In the genomic region with DNA sequence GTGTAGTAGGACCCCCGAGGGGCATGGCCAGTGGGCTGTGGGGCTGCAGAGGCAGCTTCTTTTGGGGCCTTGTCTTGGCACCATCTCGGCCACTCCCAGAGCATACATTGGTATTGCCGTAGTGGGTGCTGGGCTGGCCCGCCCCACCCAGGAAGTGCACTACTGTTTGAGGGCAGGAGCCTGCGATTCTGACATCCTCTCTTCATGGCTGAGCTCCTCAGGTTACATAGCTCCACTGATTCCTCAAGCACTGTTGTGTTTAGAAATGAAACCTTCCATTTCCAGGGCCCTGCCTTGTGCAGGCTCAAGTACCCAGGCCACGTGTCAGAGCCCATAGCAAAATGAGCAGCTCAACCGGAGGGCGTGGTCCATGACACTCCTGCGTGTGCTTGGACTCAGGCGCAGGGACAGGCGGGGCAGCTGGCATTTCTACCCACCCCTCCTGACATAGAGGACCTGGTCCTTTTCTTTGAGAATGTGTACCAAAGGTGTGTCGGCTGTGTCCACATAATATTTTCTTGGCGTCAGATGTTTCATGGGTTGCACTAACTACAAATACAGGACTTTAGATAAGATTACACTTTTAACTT, we compare ENCODE assay signal across 9 cellular contexts.
DNase-seq lines count a peak whose midpoint lies in the region; ATAC-seq and TF ChIP-seq lines count a peak whose summit lies in the region.
"Had no signal": no experiment of that assay in that cellular context is flagged by ENCODE, and none has a peak within 500 bp of the region (broad histone marks: within the 10 kb centered on the region; RNA-seq: fewer than 3 reads in every experiment).

No MANE protein-coding gene starts in this region.

- H3K9ac ChIP-seq in duodenal mucosa (ENCODE audit: low read depth in 1 of 2, low read length in 2 of 2) = peak overlapping the region; percentile 28 to 52

- no peaks in the 10 kb centered on the region for H3K9me3 ChIP-seq in T-helper 17 cell (ENCODE audit: control insufficient read depth, low read length, poor library complexity, severe bottlenecking)
- peaks cover 2 to 4% of the 10 kb centered on the region in 2 donors for H3K9me3 ChIP-seq in duodenal mucosa (ENCODE audit: control insufficient read depth in 1 of 2, low read length in 2 of 2)
- H3K9me3 ChIP-seq: adrenal gland had no signal

- H3K4me3 ChIP-seq in duodenal mucosa (ENCODE audit: low read depth in 1 of 2, low read length in 2 of 2) = peak overlapping the region; percentile 23 to 42
- H3K4me3 ChIP-seq: adrenal gland had no signal

- H3K27me3 Mint-ChIP-seq in T-helper 17 cell = no peaks in the 10 kb centered on the region

- peaks cover 9% of the 10 kb centered on the region for H3K36me3 Mint-ChIP-seq in T-helper 17 cell (ENCODE audit: low read depth)
- peaks cover 15% of the 10 kb centered on the region for H3K36me3 Mint-ChIP-seq in stimulated activated effector memory CD8-positive, alpha-beta T cell treated with anti-CD3 and anti-CD28 coated beads, Interleukin-12 subunit alpha, Interleukin-12 subunit beta, amount 100 ng/mL, for 72 hours

- TF ChIP-seq POLR2A in GM19193 (IDR thresholded peaks at IDR 0.05; ENCODE audit: extremely low read depth, insufficient read depth, insufficient read length) = peak; percentile 31

- no peaks in the 10 kb centered on the region for H3K27me3 ChIP-seq in duodenal mucosa (ENCODE audit: control insufficient read depth in 1 of 2, insufficient read depth in 2 of 2, low read length in 2 of 2)
- H3K27me3 ChIP-seq: adrenal gland had no signal

- peak overlapping the region; percentile 95 for H3K4me3 Mint-ChIP-seq in T-helper 17 cell
- peak overlapping the region; percentile 83 for H3K4me3 Mint-ChIP-seq in stimulated activated effector memory CD8-positive, alpha-beta T cell treated with anti-CD3 and anti-CD28 coated beads, Interleukin-12 subunit alpha, Interleukin-12 subunit beta, amount 100 ng/mL, for 72 hours

- peak; percentile 66 for ATAC-seq in HG03159 (IDR thresholded peaks at IDR 0.05; ENCODE audit: unreplicated experiment)
- ATAC-seq in T-helper 17 cell = peak; percentile 76
- peak; percentile 70 for ATAC-seq in stimulated activated effector memory CD8-positive, alpha-beta T cell treated with anti-CD3 and anti-CD28 coated beads, Interleukin-12 subunit alpha, Interleukin-12 subunit beta, amount 100 ng/mL, for 72 hours

- H3K9me3 Mint-ChIP-seq in stimulated activated effector memory CD8-positive, alpha-beta T cell treated with anti-CD3 and anti-CD28 coated beads, Interleukin-12 subunit alpha, Interleukin-12 subunit beta, amount 100 ng/mL, for 72 hours = peaks cover 3% of the 10 kb centered on the region

- DNase-seq in A172 (ENCODE audit: low spot score) (peak; percentile 44), T-helper 17 cell (peak; percentile 48 to 50 (median 50)), cerebellar nuclear complex (lab: John Stamatoyannopoulos, UW) (no peak), GOT3 (lab: John Stamatoyannopoulos, UW) (no peak)
- peak; percentile 28 to 71 for DNase-seq in stimulated activated effector memory CD8-positive, alpha-beta T cell treated with anti-CD3 and anti-CD28 coated beads, Interleukin-12 subunit alpha, Interleukin-12 subunit beta, amount 100 ng/mL, for 72 hours (ENCODE audit: low spot score in 2 of 2)

- H3K4me1 Mint-ChIP-seq in T-helper 17 cell = peaks cover 76% of the 10 kb centered on the region
- H3K4me1 Mint-ChIP-seq in stimulated activated effector memory CD8-positive, alpha-beta T cell treated with anti-CD3 and anti-CD28 coated beads, Interleukin-12 subunit alpha, Interleukin-12 subunit beta, amount 100 ng/mL, for 72 hours = peaks cover 82% of the 10 kb centered on the region

- H3K4me1 ChIP-seq in duodenal mucosa (ENCODE audit: control insufficient read depth in 1 of 2, insufficient read depth in 2 of 2, low read length in 2 of 2) = peaks cover 70 to 83% of the 10 kb centered on the region in 2 donors

- H3K36me3 ChIP-seq in duodenal mucosa (ENCODE audit: control insufficient read depth in 1 of 2, insufficient read depth in 2 of 2, low read length in 2 of 2) = peaks cover 0 to 7% of the 10 kb centered on the region in 2 donors
- H3K36me3 ChIP-seq: adrenal gland had no signal

- peak overlapping the region; percentile 83 for H3K27ac ChIP-seq in duodenal mucosa (ENCODE audit: low read depth, low read length)
- H3K27ac ChIP-seq: adrenal gland had no signal

- H3K27ac Mint-ChIP-seq in T-helper 17 cell = peak overlapping the region; percentile 97
- H3K27ac Mint-ChIP-seq in stimulated activated effector memory CD8-positive, alpha-beta T cell treated with anti-CD3 and anti-CD28 coated beads, Interleukin-12 subunit alpha, Interleukin-12 subunit beta, amount 100 ng/mL, for 72 hours = peak overlapping the region; percentile 91

Comparison
In these comparisons a context has a peak if more than half of its experiments do, and no peak if none do; other contexts are left out.
1. DNase-seq: peak in A172 (single experiment), T-helper 17 cell (3 of 3) and stimulated activated effector memory CD8-positive, alpha-beta T cell treated with anti-CD3 and anti-CD28 coated beads, Interleukin-12 subunit alpha, Interleukin-12 subunit beta, amount 100 ng/mL, for 72 hours (2 of 2); none in cerebellar nuclear complex (0 of 2) and GOT3 (single experiment).
2. Peak in every context shown above with its lines, with median percentiles within 50 percentile points of each other: ATAC-seq.